In the genomic region with DNA sequence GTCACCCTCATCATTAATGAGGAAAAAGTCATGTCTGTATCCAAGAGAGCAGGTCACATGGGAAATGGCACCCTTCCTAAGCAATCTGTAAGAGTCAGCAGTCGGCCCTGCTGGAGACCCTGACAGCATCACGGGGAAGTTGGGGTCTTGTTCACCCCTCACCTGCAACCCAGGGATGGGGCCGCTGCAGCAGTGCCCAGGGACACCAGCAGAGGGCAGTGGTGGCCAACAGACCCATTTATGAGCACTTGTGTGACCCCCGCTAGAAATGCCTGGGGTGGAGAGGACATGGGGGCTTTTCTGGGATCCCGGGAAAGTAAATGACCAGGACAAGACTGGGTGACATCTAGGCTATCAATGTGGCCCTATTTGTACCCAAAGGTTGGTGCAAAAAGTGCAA, we compare ENCODE assay signal across 9 cellular contexts. TPM values are rescaled to one million over a fixed set of nuclear protein-coding genes. Genes with fewer than 3 reads are reported as not detected.
A peak's percentile ranks its signal among the peaks of the same experiment; 100 is the strongest.
DNase-seq lines count a peak whose midpoint lies in the region; ATAC-seq, FAIRE-seq and TF ChIP-seq lines count a peak whose summit lies in the region.
"Had no signal": no experiment of that assay in that cellular context is flagged by ENCODE, and none has a peak within 500 bp of the region (broad histone marks: within the 10 kb centered on the region; RNA-seq: fewer than 3 reads in every experiment).

No MANE protein-coding gene starts in this region.

- DNase-seq in CD8-positive, alpha-beta memory T cell, result peak in 3 of 5 donors; percentile 10 to 23 (median 12)
- DNase-seq in NAMALWA (ENCODE audit: low spot score) (peak; percentile 35), ascending aorta (ENCODE audit: low spot score in 2 of 2) (no peak), neural progenitor cell (ENCODE audit: low spot score) (no peak), NCI-H2029 treated with DMSO at 0.1 percent for 48 hours (lab: John Stamatoyannopoulos, UW) (no peak), frontal cortex (ENCODE audit: low spot score in 2 of 2) (no peak), mesenteric fat pad (ENCODE audit: low spot score) (no peak)

- no peak overlapping the region for H3K27ac ChIP-seq in CD8-positive, alpha-beta memory T cell (ENCODE audit: low read depth, low read length)
- H3K27ac ChIP-seq in ascending aorta (no peak overlapping the region), neural progenitor cell (no peak overlapping the region)

- H4K20me1 ChIP-seq in neural progenitor cell (ENCODE audit: low read depth), result no peaks in the 10 kb centered on the region

- H3K27ac Mint-ChIP-seq in CD8-positive, alpha-beta memory T cell, result peak overlapping the region in 1 of 8 donors; percentile 36
- no peak overlapping the region for H3K27ac Mint-ChIP-seq in neural progenitor cell
- H3K27ac Mint-ChIP-seq: T-helper 1 cell treated with Interleukin-12 subunit alpha and Interleukin-12 subunit beta and Interleukin-4 antibody, amounts not matched to agents 30 μg/mL and 1 μg/mL, for 36 hours had no signal

- no peaks in the 10 kb centered on the region for H3K4me1 Mint-ChIP-seq in CD8-positive, alpha-beta memory T cell
- no peaks in the 10 kb centered on the region for H3K4me1 Mint-ChIP-seq in neural progenitor cell

- no peak overlapping the region for H3K4me2 ChIP-seq in neural progenitor cell

- CTCF ChIA-PET in CD8-positive, alpha-beta memory T cell (lab: Charles Lee), result interaction anchor here (0.7 to 2.0 kb wide), 5 partner anchors 11 to 595 kb away, joined by 3 to 4 read pairs (median 3); no protein-coding TSS in a partner anchor

- H3K36me3 ChIP-seq in CD8-positive, alpha-beta memory T cell (ENCODE audit: insufficient read depth, low read length), result no peaks in the 10 kb centered on the region
- H3K36me3 ChIP-seq in ascending aorta, result no peaks in the 10 kb centered on the region
- H3K36me3 ChIP-seq in neural progenitor cell, result no peaks in the 10 kb centered on the region

- no peaks in the 10 kb centered on the region for H3K4me1 ChIP-seq in CD8-positive, alpha-beta memory T cell (ENCODE audit: insufficient read depth, low read length)
- H3K4me1 ChIP-seq in ascending aorta (no peaks in the 10 kb centered on the region), neural progenitor cell (no peaks in the 10 kb centered on the region)

- intact Hi-C loops in ascending aorta (cut with DNase I), result no loop called here

- TF ChIP-seq CTCF in ascending aorta (IDR thresholded peaks at IDR 0.05) (peak in 2 of 3 experiments; percentile 34 to 46), neural progenitor cell (IDR thresholded peaks at IDR 0.05) (peak; percentile 70)

- no peaks in the 10 kb centered on the region for H3K79me2 ChIP-seq in neural progenitor cell (ENCODE audit: low read depth)

- no peak for FAIRE-seq in frontal cortex (lab: Jason Lieb, UNC)

- ATAC-seq in GM18861 (IDR thresholded peaks at IDR 0.05; ENCODE audit: unreplicated experiment), result no peak

- H2AFZ ChIP-seq in neural progenitor cell (replicated peaks), result no peak overlapping the region

- POLR2A ChIA-PET in CD8-positive, alpha-beta memory T cell (lab: Charles Lee), result no interaction called here

- H3K9ac ChIP-seq in neural progenitor cell, result no peak overlapping the region

- no peak overlapping the region for H3K4me3 Mint-ChIP-seq in CD8-positive, alpha-beta memory T cell
- no peak overlapping the region for H3K4me3 Mint-ChIP-seq in neural progenitor cell
- H3K4me3 Mint-ChIP-seq: T-helper 1 cell treated with Interleukin-12 subunit alpha and Interleukin-12 subunit beta and Interleukin-4 antibody, amounts not matched to agents 30 μg/mL and 1 μg/mL, for 36 hours had no signal

- no peaks in the 10 kb centered on the region for H3K9me3 Mint-ChIP-seq in CD8-positive, alpha-beta memory T cell
- H3K9me3 Mint-ChIP-seq in neural progenitor cell, result peaks cover 2% of the 10 kb centered on the region

- H3K27me3 ChIP-seq in CD8-positive, alpha-beta memory T cell (ENCODE audit: insufficient read depth, low read length, poor library complexity, severe bottlenecking), result no peaks in the 10 kb centered on the region
- H3K27me3 ChIP-seq in ascending aorta (no peaks in the 10 kb centered on the region), neural progenitor cell (no peaks in the 10 kb centered on the region)

- H3K27me3 Mint-ChIP-seq in CD8-positive, alpha-beta memory T cell, result peaks cover 16 to 17% of the 10 kb centered on the region in 2 donors
- peaks cover 13% of the 10 kb centered on the region for H3K27me3 Mint-ChIP-seq in neural progenitor cell (ENCODE audit: insufficient read depth, low read depth)

- no peaks in the 10 kb centered on the region for H3K9me3 ChIP-seq in CD8-positive, alpha-beta memory T cell (ENCODE audit: low read length)
- H3K9me3 ChIP-seq in ascending aorta (no peaks in the 10 kb centered on the region), neural progenitor cell (ENCODE audit: low read depth) (no peaks in the 10 kb centered on the region)

- no peaks in the 10 kb centered on the region for H3K36me3 Mint-ChIP-seq in CD8-positive, alpha-beta memory T cell
- no peaks in the 10 kb centered on the region for H3K36me3 Mint-ChIP-seq in neural progenitor cell

- H3F3A ChIP-seq in neural progenitor cell (ENCODE audit: low read depth), result no peaks in the 10 kb centered on the region

- no peak overlapping the region for H3K4me3 ChIP-seq in CD8-positive, alpha-beta memory T cell (ENCODE audit: low read length)
- H3K4me3 ChIP-seq in ascending aorta (no peak overlapping the region), neural progenitor cell (no peak overlapping the region)

RNA-seq across cellular contexts. Expression of a gene that starts 35.9 kb away (rescaled TPM):
- total RNA-seq in CD8-positive, alpha-beta memory T cell, result not detected
- polyA plus RNA-seq in CD8-positive, alpha-beta memory T cell, result not detected
- total RNA-seq in ascending aorta (not detected), neural progenitor cell (ENCODE audit: low replicate concordance) (not detected in 2 replicates), frontal cortex (not detected), mesenteric fat pad (not detected)

Comparison
In these comparisons a context has a peak if more than half of its experiments do, and no peak if none do; other contexts are left out.
1. DNase-seq: peak in CD8-positive, alpha-beta memory T cell (3 of 5) and NAMALWA (single experiment); none in ascending aorta (0 of 2), neural progenitor cell (single experiment), NCI-H2029 treated with DMSO at 0.1 percent for 48 hours (single experiment), frontal cortex (0 of 2) and mesenteric fat pad (single experiment).